18 cellular contexts compared by ENCODE assay signal in genomic region chr2:170823800-170824153, GRCh38. TPM values are rescaled to one million over a fixed set of nuclear protein-coding genes. Genes with fewer than 3 reads are reported as not detected.
A peak's percentile ranks its signal among the peaks of the same experiment; 100 is the strongest.
DNase-seq lines count a peak whose midpoint lies in the region; ATAC-seq and TF ChIP-seq lines count a peak whose summit lies in the region.
"Had no signal": no experiment of that assay in that cellular context is flagged by ENCODE, and none has a peak within 500 bp of the region (broad histone marks: within the 10 kb centered on the region; RNA-seq: fewer than 3 reads in every experiment).

No MANE protein-coding gene starts in this region.

- H3K27ac Mint-ChIP-seq in glutamatergic neuron (ENCODE audit: unreplicated experiment) (no peak overlapping the region), immature natural killer cell (no peak overlapping the region)
- no peak overlapping the region for H3K27ac Mint-ChIP-seq in activated CD4-positive, alpha-beta T cell treated with anti-CD3 and anti-CD28 coated beads, Interleukin-2, amount 10 ng/mL, durations not matched to agents 7 days and 5 days

- TF ChIP-seq CTCF in glutamatergic neuron (IDR thresholded peaks at IDR 0.05; ENCODE audit: partially characterized antibody, unreplicated experiment) (no peak), osteoblast (IDR thresholded peaks at IDR 0.05; ENCODE audit: extremely low read depth, low read depth, low read length) (no peak)

- no peaks in the 10 kb centered on the region for H3K79me2 ChIP-seq in osteoblast (ENCODE audit: insufficient read depth, low read length)

- peak overlapping the region; percentile 43 for H3K27ac ChIP-seq in HUES48 (ENCODE audit: low read depth, low read length)
- no peak overlapping the region for H3K27ac ChIP-seq in osteoblast (ENCODE audit: low read depth, low read length)
- H3K27ac ChIP-seq: HL-60, SK-N-MC, VCaP had no signal

- no peaks in the 10 kb centered on the region for H3K9me3 ChIP-seq in HUES48 (ENCODE audit: control insufficient read depth, insufficient read depth, low read length)
- H3K9me3 ChIP-seq in osteoblast (ENCODE audit: low read depth, low read length): no peaks in the 10 kb centered on the region
- H3K9me3 ChIP-seq: adrenal gland, BE2C had no signal

- ATAC-seq in HG03342 (IDR thresholded peaks at IDR 0.05; ENCODE audit: unreplicated experiment): no peak

- H4K20me1 ChIP-seq in osteoblast (ENCODE audit: insufficient read depth, low read length): no peaks in the 10 kb centered on the region

- H3K4me3 Mint-ChIP-seq in glutamatergic neuron (ENCODE audit: unreplicated experiment): peak overlapping the region; percentile 68
- peak overlapping the region in 2 of 5 donors; percentile 27 to 35 for H3K4me3 Mint-ChIP-seq in immature natural killer cell
- H3K4me3 Mint-ChIP-seq in activated CD4-positive, alpha-beta T cell treated with anti-CD3 and anti-CD28 coated beads, Interleukin-2, amount 10 ng/mL, durations not matched to agents 7 days and 5 days: no peak overlapping the region

- peaks cover 12% of the 10 kb centered on the region for H3K9me3 Mint-ChIP-seq in glutamatergic neuron (ENCODE audit: unreplicated experiment)
- H3K9me3 Mint-ChIP-seq in immature natural killer cell: peaks cover 0 to 2% (median 0%) of the 10 kb centered on the region in 6 donors
- no peaks in the 10 kb centered on the region for H3K9me3 Mint-ChIP-seq in activated CD4-positive, alpha-beta T cell treated with anti-CD3 and anti-CD28 coated beads, Interleukin-2, amount 10 ng/mL, durations not matched to agents 7 days and 5 days

- H3K36me3 Mint-ChIP-seq in glutamatergic neuron (ENCODE audit: unreplicated experiment): no peaks in the 10 kb centered on the region
- no peaks in the 10 kb centered on the region for H3K36me3 Mint-ChIP-seq in immature natural killer cell
- H3K36me3 Mint-ChIP-seq in activated CD4-positive, alpha-beta T cell treated with anti-CD3 and anti-CD28 coated beads, Interleukin-2, amount 10 ng/mL, durations not matched to agents 7 days and 5 days (ENCODE audit: low read depth): peaks cover 2% of the 10 kb centered on the region

- CTCF ChIA-PET in activated CD4-positive, alpha-beta T cell treated with anti-CD3 and anti-CD28 coated beads, Interleukin-2, amount 10 ng/mL, durations not matched to agents 7 days and 5 days (lab: Charles Lee): no interaction called here

- no peak overlapping the region for H3K9ac ChIP-seq in HUES48 (ENCODE audit: low read depth, low read length)

- H3K4me3 ChIP-seq in HUES48 (ENCODE audit: low read depth, low read length) (peak overlapping the region; percentile 64), osteoblast (ENCODE audit: insufficient read depth, low read length) (no peak overlapping the region)
- H3K4me3 ChIP-seq: adrenal gland, SK-N-MC had no signal

- H2AFZ ChIP-seq in osteoblast (ENCODE audit: low read length): no peak overlapping the region

- POLR2A ChIA-PET in activated CD4-positive, alpha-beta T cell treated with anti-CD3 and anti-CD28 coated beads, Interleukin-2, amount 10 ng/mL, durations not matched to agents 7 days and 5 days (lab: Charles Lee): no interaction called here

- H3K27me3 ChIP-seq in HUES48 (ENCODE audit: control insufficient read depth, insufficient read depth, low read length) (peaks cover 97% of the 10 kb centered on the region), osteoblast (ENCODE audit: insufficient read depth, low read length) (peaks cover 88% of the 10 kb centered on the region)

- H3K27me3 Mint-ChIP-seq in glutamatergic neuron (ENCODE audit: unreplicated experiment) (peaks cover 38% of the 10 kb centered on the region), immature natural killer cell (ENCODE audit: low read depth in 3 of 3) (peaks cover 29 to 43% (median 38%) of the 10 kb centered on the region in 3 donors)
- H3K27me3 Mint-ChIP-seq in activated CD4-positive, alpha-beta T cell treated with anti-CD3 and anti-CD28 coated beads, Interleukin-2, amount 10 ng/mL, durations not matched to agents 7 days and 5 days: peaks cover 73% of the 10 kb centered on the region

- peak; percentile 23 for DNase-seq in AG08396 (ENCODE audit: low spot score)
- DNase-seq in glutamatergic neuron: no peak
- peak; percentile 85 for DNase-seq in osteoblast (ENCODE audit: insufficient read length, low spot score, missing footprints)
- no peak for DNase-seq in immature natural killer cell
- no peak for DNase-seq in activated CD4-positive, alpha-beta T cell treated with anti-CD3 and anti-CD28 coated beads, Interleukin-2, amount 10 ng/mL, durations not matched to agents 7 days and 5 days
- no peak for DNase-seq in occipital lobe (lab: John Stamatoyannopoulos, UW)
- DNase-seq: activated CD8-positive, alpha-beta memory T cell treated with anti-CD3 and anti-CD28 coated beads, Interleukin-2, amount 50 U/mL, for 4 hours; BE2C; NCI-H2029 treated with DMSO at 0.1 percent for 48 hours had no signal

- H3K4me2 ChIP-seq in osteoblast (ENCODE audit: insufficient read depth, low read length): no peak overlapping the region

- H3K4me1 ChIP-seq in HUES48 (ENCODE audit: control insufficient read depth, insufficient read depth, low read length) (peaks cover 29% of the 10 kb centered on the region), osteoblast (ENCODE audit: insufficient read depth, low read length) (no peaks in the 10 kb centered on the region)
- H3K4me1 ChIP-seq: BE2C had no signal

- H3K36me3 ChIP-seq in HUES48 (ENCODE audit: control insufficient read depth, insufficient read depth, low read length) (no peaks in the 10 kb centered on the region), osteoblast (ENCODE audit: insufficient read depth, low read length) (no peaks in the 10 kb centered on the region)
- H3K36me3 ChIP-seq: adrenal gland, BE2C had no signal

- H3K4me1 Mint-ChIP-seq in glutamatergic neuron (ENCODE audit: low read depth, unreplicated experiment) (peaks cover 22% of the 10 kb centered on the region), immature natural killer cell (peaks cover 30 to 46% of the 10 kb centered on the region in 2 donors)
- peaks cover 29% of the 10 kb centered on the region for H3K4me1 Mint-ChIP-seq in activated CD4-positive, alpha-beta T cell treated with anti-CD3 and anti-CD28 coated beads, Interleukin-2, amount 10 ng/mL, durations not matched to agents 7 days and 5 days

RNA-seq across cellular contexts. Expression of gene GAD1, which starts 7.1 kb away (rescaled TPM):
- total RNA-seq in glutamatergic neuron (ENCODE audit: unreplicated experiment) (0.44 TPM), osteoblast (0.36 and 0.59 TPM in 2 replicates), occipital lobe (58.2 TPM)
- polyA plus RNA-seq in immature natural killer cell: not detected
- total RNA-seq in activated CD4-positive, alpha-beta T cell treated with anti-CD3 and anti-CD28 coated beads, Interleukin-2, amount 10 ng/mL, durations not matched to agents 7 days and 5 days: 1 to 10 TPM; 1.4 to 1.7 TPM
- total RNA-seq: left ventricle myocardium superior, osteocyte had no signal

RNA-seq across cellular contexts. Expression of gene ERICH2, which starts 53.6 kb away (rescaled TPM):
- total RNA-seq in glutamatergic neuron (ENCODE audit: unreplicated experiment) (2.1 TPM), osteoblast (0.59 TPM in 1 of 2 replicates, not detected in the other), occipital lobe (not detected)
- polyA plus RNA-seq in immature natural killer cell: not detected
- not detected for total RNA-seq in activated CD4-positive, alpha-beta T cell treated with anti-CD3 and anti-CD28 coated beads, Interleukin-2, amount 10 ng/mL, durations not matched to agents 7 days and 5 days
- total RNA-seq: Daoy, osteocyte had no signal

Comparison
In these comparisons a context has a peak if more than half of its experiments do, and no peak if none do; other contexts are left out.
1. DNase-seq: peak in AG08396 (single experiment) and osteoblast (single experiment); none in glutamatergic neuron (single experiment), immature natural killer cell (0 of 3), activated CD4-positive, alpha-beta T cell treated with anti-CD3 and anti-CD28 coated beads, Interleukin-2, amount 10 ng/mL, durations not matched to agents 7 days and 5 days (single experiment) and occipital lobe (single experiment).
2. RNA of gene GAD1, which starts 7.1 kb away (total RNA-seq): 58.2 TPM in occipital lobe (single experiment); 1.4 to 1.7 TPM in activated CD4-positive, alpha-beta T cell treated with anti-CD3 and anti-CD28 coated beads, Interleukin-2, amount 10 ng/mL, durations not matched to agents 7 days and 5 days, 0.44 TPM in glutamatergic neuron (single experiment) and 0.36 to 0.59 TPM in osteoblast; every median in the first group is over 10 times any median in the second.